Comparison of ENCODE assay signal across 16 cellular contexts in the genomic region with DNA sequence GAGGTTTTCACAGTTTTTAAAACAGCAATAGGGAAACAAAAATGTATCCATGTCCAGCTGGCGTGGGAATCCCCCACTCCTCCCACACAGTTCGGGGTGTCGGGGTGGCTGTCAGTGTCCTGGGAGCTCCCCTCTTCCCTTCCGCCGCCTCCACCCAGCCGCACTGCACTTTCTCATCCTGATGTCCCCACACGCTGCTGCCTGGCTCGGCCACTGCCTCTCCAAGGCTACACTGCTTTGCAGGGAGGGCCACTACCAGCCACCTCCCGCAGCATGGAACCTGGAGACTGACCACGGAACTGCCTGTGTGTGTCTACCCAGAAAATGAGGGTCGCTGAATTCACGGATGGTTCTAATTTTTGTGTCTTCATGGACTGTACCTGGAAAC.
DNase-seq lines count a peak whose midpoint lies in the region; ATAC-seq and TF ChIP-seq lines count a peak whose summit lies in the region.
"Had no signal": no experiment of that assay in that cellular context is flagged by ENCODE, and none has a peak within 500 bp of the region (broad histone marks: within the 10 kb centered on the region; RNA-seq: fewer than 3 reads in every experiment).

No MANE protein-coding gene starts in this region.

- H4K91ac ChIP-seq in H9 (ENCODE audit: insufficient read length, low read depth, low read length): no peak overlapping the region

- TF ChIP-seq POLR2A in spleen (IDR thresholded peaks at IDR 0.05) (no peak), thyroid gland (IDR thresholded peaks at IDR 0.05) (no peak)

- H3K27ac Mint-ChIP-seq in H9: no peak overlapping the region; a peak in 1 of 7 replicates
- no peak overlapping the region for H3K27ac Mint-ChIP-seq in endodermal cell
- H3K27ac Mint-ChIP-seq: CD14-positive monocyte had no signal

- H3K4me1 ChIP-seq in H9 (ENCODE audit: insufficient read depth, low read length) (no peaks in the 10 kb centered on the region), endodermal cell (ENCODE audit: control insufficient read depth, insufficient read depth, low read length) (no peaks in the 10 kb centered on the region), spleen (no peaks in the 10 kb centered on the region), thyroid gland (no peaks in the 10 kb centered on the region)
- H3K4me1 ChIP-seq: A549 had no signal

- no peak overlapping the region for H3K14ac ChIP-seq in H9 (ENCODE audit: insufficient read depth, low read length)

- no peak overlapping the region for H2BK12ac ChIP-seq in H9 (ENCODE audit: insufficient read length, low read depth, low read length)

- no peak overlapping the region for H4K5ac ChIP-seq in H9 (ENCODE audit: insufficient read length, low read depth, low read length)

- no peaks in the 10 kb centered on the region for H3K23me2 ChIP-seq in H9 (ENCODE audit: insufficient read length, low read depth, low read length, poor library complexity, severe bottlenecking)

- no peaks in the 10 kb centered on the region for H3K79me1 ChIP-seq in H9 (ENCODE audit: insufficient read depth, low read depth, low read length, poor library complexity, severe bottlenecking)

- no peak overlapping the region for H3K4ac ChIP-seq in H9 (ENCODE audit: low read depth, low read length)

- ATAC-seq in HG02840 (IDR thresholded peaks at IDR 0.05; ENCODE audit: low FRiP score, unreplicated experiment): no peak
- ATAC-seq: A549, HepG2 had no signal

- no peaks in the 10 kb centered on the region for H3K79me2 ChIP-seq in H9 (ENCODE audit: insufficient read depth, low read length)

- H3K4me3 Mint-ChIP-seq in H9 (no peak overlapping the region), endodermal cell (no peak overlapping the region)
- H3K4me3 Mint-ChIP-seq: CD14-positive monocyte had no signal

- H3K4me3 ChIP-seq in endodermal cell (ENCODE audit: low read length) (no peak overlapping the region), spleen (no peak overlapping the region), thyroid gland (replicated peaks in 1 of 3) (no peak overlapping the region)
- H3K4me3 ChIP-seq: A549 had no signal

- H3K4me2 ChIP-seq in H9 (ENCODE audit: insufficient read depth, insufficient read length, low read length): no peak overlapping the region
- H3K4me2 ChIP-seq: A549, KMS-11 had no signal

- H3K4me1 Mint-ChIP-seq in H9 (no peaks in the 10 kb centered on the region), endodermal cell (no peaks in the 10 kb centered on the region)
- H3K4me1 Mint-ChIP-seq: CD14-positive monocyte had no signal

- H3K27me3 ChIP-seq in H9 (ENCODE audit: insufficient read depth, low read length): no peaks in the 10 kb centered on the region
- H3K27me3 ChIP-seq in endodermal cell (ENCODE audit: control insufficient read depth, insufficient read depth, low read length, poor library complexity, severe bottlenecking): no peaks in the 10 kb centered on the region
- H3K27me3 ChIP-seq in spleen (replicated peaks in 1 of 7): peaks cover 0 to 9% (median 0%) of the 10 kb centered on the region in 7 donors
- no peaks in the 10 kb centered on the region for H3K27me3 ChIP-seq in thyroid gland

- TF ChIP-seq CTCF in H9 (conservative IDR thresholded peaks at IDR 0.05): no peak
- TF ChIP-seq CTCF in endodermal cell (conservative IDR thresholded peaks at IDR 0.05): no peak
- TF ChIP-seq CTCF in spleen (IDR thresholded peaks at IDR 0.05 in 8 of 11, conservative IDR thresholded peaks at IDR 0.05 in 3 of 11): no peak
- no peak for TF ChIP-seq CTCF in thyroid gland (IDR thresholded peaks at IDR 0.05)

- H2BK15ac ChIP-seq in H9 (ENCODE audit: low read depth, low read length): no peak overlapping the region

- no peak overlapping the region for H2AFZ ChIP-seq in H9 (ENCODE audit: low read length)

- H3K27me3 Mint-ChIP-seq in H9 (ENCODE audit: low read depth) (peaks cover 24% of the 10 kb centered on the region), endodermal cell (ENCODE audit: insufficient read depth) (peaks cover 3% of the 10 kb centered on the region)

- H3K36me3 ChIP-seq in endodermal cell (ENCODE audit: control insufficient read depth, insufficient read depth, low read length): no peaks in the 10 kb centered on the region
- no peaks in the 10 kb centered on the region for H3K36me3 ChIP-seq in spleen
- H3K36me3 ChIP-seq in thyroid gland: no peaks in the 10 kb centered on the region

- no peaks in the 10 kb centered on the region for H4K20me1 ChIP-seq in H9 (ENCODE audit: control insufficient read depth, insufficient read depth, insufficient read length)

- H2BK120ac ChIP-seq in H9 (ENCODE audit: low read depth, low read length, poor library complexity, severe bottlenecking): no peak overlapping the region

- peaks cover 25 to 31% of the 10 kb centered on the region in 2 experiments for H3K9me3 Mint-ChIP-seq in H9
- peaks cover 26% of the 10 kb centered on the region for H3K9me3 Mint-ChIP-seq in endodermal cell

- no peak overlapping the region for H3K9ac ChIP-seq in H9 (ENCODE audit: extremely low read depth, insufficient read length, low read length)
- H3K9ac ChIP-seq in endodermal cell (ENCODE audit: extremely low read depth, low read length, poor library complexity, severe bottlenecking): no peak overlapping the region
- H3K9ac ChIP-seq: KMS-11 had no signal

- no peak overlapping the region for H3K18ac ChIP-seq in H9 (ENCODE audit: insufficient read length, low read depth, low read length)

- H2BK5ac ChIP-seq in H9 (ENCODE audit: insufficient read length, low read length): no peak overlapping the region

- H3K27ac ChIP-seq in H9 (ENCODE audit: insufficient read length, low read depth, low read length): no peak overlapping the region
- H3K27ac ChIP-seq in endodermal cell (ENCODE audit: low read depth, low read length): no peak overlapping the region
- H3K27ac ChIP-seq in spleen: no peak overlapping the region
- H3K27ac ChIP-seq in thyroid gland: no peak overlapping the region
- H3K27ac ChIP-seq: A549, KMS-11 had no signal

- no peak overlapping the region for H3T11ph ChIP-seq in H9 (ENCODE audit: low read length)

- intact Hi-C loops in spleen (cut with DNase I; ENCODE audit: low total_unique reads): no loop called here
- intact Hi-C loops in thyroid gland (cut with DNase I): no loop called here

- no peak overlapping the region for H2AK5ac ChIP-seq in H9 (ENCODE audit: insufficient read length, low read length)

- H3K36me3 Mint-ChIP-seq in H9 (ENCODE audit: insufficient read depth in 1 of 3, low read depth in 3 of 3) (peaks cover 4 to 9% (median 5%) of the 10 kb centered on the region in 3 experiments; a peak in 5 of 7 replicates), endodermal cell (ENCODE audit: low read depth) (peaks cover 2% of the 10 kb centered on the region)
- H3K36me3 Mint-ChIP-seq: CD14-positive monocyte had no signal

- no peak overlapping the region for H4K8ac ChIP-seq in H9 (replicated peaks; ENCODE audit: insufficient read length, low read depth, low read length)

- no CpG with 5 or more reads among the region's 12 CpGs for WGBS in H9 (ENCODE audit: extremely low coverage, insufficient read length, low lambda C conversion rate)
- 89 to 93% methylated on average over 11 to 12 of the region's 12 CpGs for WGBS in endodermal cell (ENCODE audit: insufficient coverage in 1 of 2, insufficient read length in 1 of 2), 2 experiments
- 79 to 90% (median 85%) methylated on average over 10 to 12 of the region's 12 CpGs for WGBS in spleen, 5 donors
- WGBS in thyroid gland, 2 donors: 76 to 80% methylated on average over 12 of the region's 12 CpGs

- H2BK20ac ChIP-seq in H9 (ENCODE audit: low read depth, low read length, poor library complexity, severe bottlenecking): no peak overlapping the region

- H3K56ac ChIP-seq in H9 (ENCODE audit: insufficient read length, low read depth, low read length): no peak overlapping the region

- H3K23ac ChIP-seq in H9 (ENCODE audit: insufficient read length, low read depth, low read length): no peak overlapping the region

- DNase-seq in H9: peak; percentile 17
- DNase-seq in endodermal cell: peak; percentile 24
- DNase-seq in mesenteric fat pad (ENCODE audit: low spot score): peak; percentile 89
- peak; percentile 62 for DNase-seq in spleen
- DNase-seq in thyroid gland: no peak
- DNase-seq in hippocampal formation (lab: John Stamatoyannopoulos, UW): no peak
- no peak for DNase-seq in stimulated activated CD4-positive, alpha-beta T cell treated with anti-CD3 and anti-CD28 coated beads, Interleukin-4, amount 100 ng/mL, for 1 hour
- DNase-seq: NCI-H1105, NCI-H1694 treated with DMSO at 0.1 percent for 48 hours, NCI-H446, RPMI8226 had no signal

- peaks cover 8% of the 10 kb centered on the region for H3K9me3 ChIP-seq in H9 (ENCODE audit: control insufficient read depth, low read depth, low read length)
- H3K9me3 ChIP-seq in endodermal cell (ENCODE audit: control insufficient read depth, low read length): peaks cover 17% of the 10 kb centered on the region
- H3K9me3 ChIP-seq in spleen: peaks cover 0 to 8% (median 2%) of the 10 kb centered on the region in 8 donors
- H3K9me3 ChIP-seq in thyroid gland: no peaks in the 10 kb centered on the region

Comparison
In these comparisons a context has a peak if more than half of its experiments do, and no peak if none do; other contexts are left out.
1. DNase-seq: peak in H9 (single experiment), endodermal cell (single experiment), mesenteric fat pad (single experiment) and spleen (single experiment); none in thyroid gland (0 of 2), hippocampal formation (0 of 2) and stimulated activated CD4-positive, alpha-beta T cell treated with anti-CD3 and anti-CD28 coated beads, Interleukin-4, amount 100 ng/mL, for 1 hour (single experiment).